ENCODE assay signal across 10 cellular contexts in genomic region chr9:6715755-6716643, GRCh38. TPM values are rescaled to one million over a fixed set of nuclear protein-coding genes. Genes with fewer than 3 reads are reported as not detected.
DNase-seq lines count a peak whose midpoint lies in the region; ATAC-seq and TF ChIP-seq lines count a peak whose summit lies in the region.
"Had no signal": no experiment of that assay in that cellular context is flagged by ENCODE, and none has a peak within 500 bp of the region (broad histone marks: within the 10 kb centered on the region; RNA-seq: fewer than 3 reads in every experiment).

No MANE protein-coding gene starts in this region.

- TF ChIP-seq CTCF in MCF 10A (IDR thresholded peaks at IDR 0.05; ENCODE audit: unreplicated experiment) (no peak), left lung (IDR thresholded peaks at IDR 0.05) (no peak)

- no peaks in the 10 kb centered on the region for H3K27me3 Mint-ChIP-seq in MCF 10A (ENCODE audit: insufficient read depth, unreplicated experiment)

- H3K27me3 ChIP-seq in left lung, result no peaks in the 10 kb centered on the region

- H3K9me3 ChIP-seq in left lung, result no peaks in the 10 kb centered on the region

- H3K9me3 Mint-ChIP-seq in MCF 10A (ENCODE audit: unreplicated experiment), result no peaks in the 10 kb centered on the region
- H3K9me3 Mint-ChIP-seq: neural crest cell had no signal

- peak overlapping the region; percentile 31 for H3K27ac Mint-ChIP-seq in MCF 10A (ENCODE audit: low read depth, unreplicated experiment)

- ATAC-seq in HG03432 (IDR thresholded peaks at IDR 0.05; ENCODE audit: unreplicated experiment) (peak; percentile 96), left lung (peak; percentile 94)

- H3K36me3 ChIP-seq in left lung, result no peaks in the 10 kb centered on the region

- H3K4me1 ChIP-seq in left lung, result peaks cover 0 to 11% of the 10 kb centered on the region in 2 donors

- DNase-seq in NCI-H187 (lab: John Stamatoyannopoulos, UW), result peak; percentile 18 to 30
- DNase-seq in NCI-H187 treated with DMSO at 0.1 percent for 48 hours (lab: John Stamatoyannopoulos, UW), result no peak
- DNase-seq in T-helper 9 cell, result peak; percentile 44
- DNase-seq in MCF 10A (ENCODE audit: unreplicated experiment), result no peak
- peak; percentile 77 to 94 for DNase-seq in left lung
- peak; percentile 43 to 57 (median 44) for DNase-seq in stimulated activated CD4-positive, alpha-beta T cell treated with anti-CD3 and anti-CD28 coated beads, TNF-alpha, amount 100 ng/mL, for 4 hours (ENCODE audit: low read depth in 3 of 3)
- DNase-seq in SW 1271 (lab: John Stamatoyannopoulos, UW), result no peak

- POLR2A ChIA-PET in MCF 10A (lab: Yijun Ruan, JAX), result no interaction called here

- peak overlapping the region; percentile 26 to 73 for H3K27ac ChIP-seq in left lung
- H3K27ac ChIP-seq: C4-2B had no signal

- H3K4me3 ChIP-seq in left lung, result peak overlapping the region; percentile 38 to 49

- CTCF ChIA-PET in MCF 10A (lab: Yijun Ruan, JAX), result no interaction called here

- no TSS peak for BruUV-seq in MCF 10A (replicated peaks; lab: Mats Ljungman, UMichigan)

- H3K36me3 Mint-ChIP-seq in MCF 10A (ENCODE audit: insufficient read depth, unreplicated experiment), result no peaks in the 10 kb centered on the region

- intact Hi-C loops in MCF 10A (cut with micrococcal nuclease), result no loop called here
- intact Hi-C loops in left lung (cut with DNase I), result no loop called here

- H3K4me1 Mint-ChIP-seq in MCF 10A (ENCODE audit: insufficient read depth, unreplicated experiment), result no peaks in the 10 kb centered on the region
- H3K4me1 Mint-ChIP-seq: neural crest cell had no signal

- peak overlapping the region; percentile 65 for H3K4me3 Mint-ChIP-seq in MCF 10A (ENCODE audit: unreplicated experiment)
- H3K4me3 Mint-ChIP-seq: neural crest cell had no signal

RNA-seq across cellular contexts. Expression of gene KDM4C, which starts 41.8 kb away (rescaled TPM):
- total RNA-seq in MCF 10A (2022) (28.6 and 29.5 TPM in 2 replicates), left lung (10 to 100 TPM; 25.2 to 34.8 TPM)

Comparison
In these comparisons a context has a peak if more than half of its experiments do, and no peak if none do; other contexts are left out.
1. DNase-seq: peak in NCI-H187 (2 of 2), T-helper 9 cell (single experiment), left lung (2 of 2) and stimulated activated CD4-positive, alpha-beta T cell treated with anti-CD3 and anti-CD28 coated beads, TNF-alpha, amount 100 ng/mL, for 4 hours (3 of 3); none in NCI-H187 treated with DMSO at 0.1 percent for 48 hours (single experiment), MCF 10A (single experiment) and SW 1271 (0 of 2).